ENCODE assay signal across 23 cellular contexts in the genomic region with DNA sequence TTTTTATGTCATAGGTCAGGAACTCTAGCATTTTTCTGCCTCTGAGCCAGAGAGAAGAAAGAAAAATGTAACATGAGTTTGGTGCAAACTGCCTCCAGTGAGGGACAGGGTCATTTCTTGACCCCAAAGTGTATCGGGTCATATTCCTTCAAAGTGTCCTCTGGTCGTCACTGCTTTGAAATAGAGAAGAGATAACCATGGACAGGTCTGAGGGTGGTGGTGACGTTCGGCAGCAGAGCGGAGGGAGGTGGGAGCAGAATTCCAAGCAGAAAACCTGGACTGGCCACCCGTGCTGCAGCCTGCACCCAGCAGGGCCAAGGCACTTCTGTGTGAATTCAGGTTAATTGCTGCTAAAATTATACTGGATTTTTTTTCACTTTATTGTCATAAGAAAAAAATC.
"Had no signal": no experiment of that assay in that cellular context is flagged by ENCODE, and none has a peak within 500 bp of the region (broad histone marks: within the 10 kb centered on the region; RNA-seq: fewer than 3 reads in every experiment).

No MANE protein-coding gene starts in this region.

- H3K4me1 ChIP-seq: foreskin keratinocyte, lower lobe of right lung, neural progenitor cell, pancreas, right lobe of liver, suprapubic skin, tibial artery, upper lobe of right lung, vagina had no signal

- H3K27ac Mint-ChIP-seq: dendritic cell treated with granulocyte-macrophage colony-stimulating factor and Interleukin-4, amounts not matched to agents 40 ng/mL and 50 ng/mL, for 4 days; memory B cell; mesothelial cell of epicardium; natural killer cell; neural progenitor cell; progenitor cell of endocrine pancreas; stimulated activated effector memory CD8-positive, alpha-beta T cell treated with anti-CD3 and anti-CD28 coated beads, Interleukin-12 subunit alpha, Interleukin-12 subunit beta, amount 100 ng/mL, for 72 hours had no signal

- H3K27me3 ChIP-seq: foreskin keratinocyte, neural progenitor cell, right lobe of liver, suprapubic skin, vagina had no signal

- H3K9me3 Mint-ChIP-seq: dendritic cell treated with granulocyte-macrophage colony-stimulating factor and Interleukin-4, amounts not matched to agents 40 ng/mL and 50 ng/mL, for 4 days; effector memory CD8-positive, alpha-beta T cell; natural killer cell; stimulated activated effector memory CD8-positive, alpha-beta T cell treated with anti-CD3 and anti-CD28 coated beads, Interleukin-12 subunit alpha, Interleukin-12 subunit beta, amount 100 ng/mL, for 72 hours had no signal

- H3K36me3 Mint-ChIP-seq: mesothelial cell of epicardium, natural killer cell, neural progenitor cell had no signal

- H3K27ac ChIP-seq: foreskin keratinocyte, lower lobe of right lung, neural progenitor cell, pancreas, right lobe of liver, suprapubic skin, tibial artery, upper lobe of right lung, vagina had no signal

- H3K4me3 ChIP-seq: lower lobe of right lung, neural progenitor cell, pancreas, right lobe of liver, suprapubic skin, tibial artery, upper lobe of right lung, vagina had no signal

- H3K36me3 ChIP-seq: lower lobe of right lung, neural progenitor cell, pancreas, right lobe of liver, suprapubic skin, tibial artery, upper lobe of right lung, vagina had no signal

- H3K4me1 Mint-ChIP-seq: natural killer cell; stimulated activated effector memory CD8-positive, alpha-beta T cell treated with anti-CD3 and anti-CD28 coated beads, Interleukin-12 subunit alpha, Interleukin-12 subunit beta, amount 100 ng/mL, for 72 hours had no signal

- DNase-seq: effector memory CD8-positive, alpha-beta T cell; foreskin keratinocyte; hippocampal formation; lower lobe of right lung; natural killer cell; nucleus accumbens; pancreas; right lobe of liver; stimulated activated CD4-positive, alpha-beta T cell treated with anti-CD3 and anti-CD28 coated beads, Interleukin-4, amount 100 ng/mL, for 1 hour; stimulated activated CD8-positive, alpha-beta memory T cell treated with anti-CD3 and anti-CD28 coated beads, Interleukin-4, amount 100 ng/mL, for 48 hours; stimulated activated naive CD8-positive, alpha-beta T cell treated with anti-CD3 and anti-CD28 coated beads, Interleukin-15, Interleukin-2, amounts not matched to agents 100 U/mL and 50 U/mL, for 24 hours; tibial artery; upper lobe of right lung had no signal

- H3K4me3 Mint-ChIP-seq: dendritic cell treated with granulocyte-macrophage colony-stimulating factor and Interleukin-4, amounts not matched to agents 40 ng/mL and 50 ng/mL, for 4 days; effector memory CD8-positive, alpha-beta T cell; memory B cell; mesothelial cell of epicardium; natural killer cell; neural progenitor cell; stimulated activated effector memory CD8-positive, alpha-beta T cell treated with anti-CD3 and anti-CD28 coated beads, Interleukin-12 subunit alpha, Interleukin-12 subunit beta, amount 100 ng/mL, for 72 hours had no signal

- ATAC-seq: effector memory CD8-positive, alpha-beta T cell; foreskin keratinocyte; left lobe of liver; lower lobe of right lung; natural killer cell; pancreas; right lobe of liver; stimulated activated effector memory CD8-positive, alpha-beta T cell treated with anti-CD3 and anti-CD28 coated beads, Interleukin-12 subunit alpha, Interleukin-12 subunit beta, amount 100 ng/mL, for 72 hours; stimulated activated naive CD8-positive, alpha-beta T cell treated with anti-CD3 and anti-CD28 coated beads, Interleukin-15, Interleukin-2, amounts not matched to agents 100 U/mL and 50 U/mL, for 24 hours; upper lobe of right lung had no signal

- FAIRE-seq: colon, pancreas had no signal

- H3K9me3 ChIP-seq: lower lobe of right lung, pancreas, right lobe of liver, suprapubic skin, tibial artery, upper lobe of right lung, vagina had no signal
